Comparison of ENCODE assay signal across 31 cellular contexts in genomic region chr4:87547016-87547708, GRCh38. TPM values are rescaled to one million over a fixed set of nuclear protein-coding genes. Genes with fewer than 3 reads are reported as not detected.
"Had no signal": no experiment of that assay in that cellular context is flagged by ENCODE, and none has a peak within 500 bp of the region (broad histone marks: within the 10 kb centered on the region; RNA-seq: fewer than 3 reads in every experiment).

No MANE protein-coding gene starts in this region.

- H3K9me3 Mint-ChIP-seq: mesothelial cell of epicardium; natural killer cell; nephron progenitor cell; neural progenitor cell; stimulated activated memory B cell treated with anti-CD40 and anti-IgM and Interleukin-4, amounts not matched to agents 10 μg/mL and 1 μg/mL and 100 μg/mL, for 72 hours; stimulated activated naive CD8-positive, alpha-beta T cell treated with anti-CD3 and anti-CD28 coated beads, Interleukin-15, amount 100 ng/mL, for 72 hours; type B pancreatic cell had no signal

- H3K4me3 Mint-ChIP-seq: immature natural killer cell; mesothelial cell of epicardium; naive B cell; natural killer cell; nephron progenitor cell; neural progenitor cell; stimulated activated memory B cell treated with anti-CD40 and anti-IgM and Interleukin-4, amounts not matched to agents 10 μg/mL and 1 μg/mL and 100 μg/mL, for 72 hours; stimulated activated naive CD8-positive, alpha-beta T cell treated with anti-CD3 and anti-CD28 coated beads, Interleukin-15, amount 100 ng/mL, for 72 hours; type B pancreatic cell had no signal

- ATAC-seq: natural killer cell; right lobe of liver; stimulated activated memory B cell treated with anti-CD40 and anti-IgM and Interleukin-4, amounts not matched to agents 10 μg/mL and 1 μg/mL and 100 μg/mL, for 72 hours; stimulated activated naive CD8-positive, alpha-beta T cell treated with anti-CD3 and anti-CD28 coated beads, Interleukin-15, amount 100 ng/mL, for 72 hours had no signal

- H3K27me3 ChIP-seq: neural progenitor cell, neutrophil, ovary, right atrium auricular region, right lobe of liver, tibial nerve, uterus had no signal

- H3K4me3 ChIP-seq: left ventricle myocardium inferior, lung, neural progenitor cell, ovary, right atrium auricular region, right lobe of liver, smooth muscle cell, tibial nerve, uterus had no signal

- H3K36me3 Mint-ChIP-seq: immature natural killer cell; mesothelial cell of epicardium; naive B cell; natural killer cell; neural progenitor cell; stimulated activated memory B cell treated with anti-CD40 and anti-IgM and Interleukin-4, amounts not matched to agents 10 μg/mL and 1 μg/mL and 100 μg/mL, for 72 hours; type B pancreatic cell had no signal

- H3K4me1 Mint-ChIP-seq: immature natural killer cell; mesothelial cell of epicardium; naive B cell; natural killer cell; nephron progenitor cell; stimulated activated memory B cell treated with anti-CD40 and anti-IgM and Interleukin-4, amounts not matched to agents 10 μg/mL and 1 μg/mL and 100 μg/mL, for 72 hours; stimulated activated naive CD8-positive, alpha-beta T cell treated with anti-CD3 and anti-CD28 coated beads, Interleukin-15, amount 100 ng/mL, for 72 hours had no signal

- H3K27ac ChIP-seq: left ventricle myocardium inferior, neural progenitor cell, neutrophil, ovary, right atrium auricular region, right lobe of liver, tibial nerve, uterus had no signal

- H3K27ac Mint-ChIP-seq: immature natural killer cell; mesothelial cell of epicardium; naive B cell; natural killer cell; nephron progenitor cell; neural progenitor cell; progenitor cell of endocrine pancreas; stimulated activated memory B cell treated with anti-CD40 and anti-IgM and Interleukin-4, amounts not matched to agents 10 μg/mL and 1 μg/mL and 100 μg/mL, for 72 hours; stimulated activated naive CD8-positive, alpha-beta T cell treated with anti-CD3 and anti-CD28 coated beads, Interleukin-15, amount 100 ng/mL, for 72 hours; type B pancreatic cell had no signal

- H3K36me3 ChIP-seq: left ventricle myocardium inferior, neural progenitor cell, neutrophil, ovary, right atrium auricular region, right lobe of liver, tibial nerve, uterus had no signal

- H2AFZ ChIP-seq: neural progenitor cell had no signal

- H3K9ac ChIP-seq: neural progenitor cell had no signal

- H3K4me1 ChIP-seq: right lobe of liver, uterus had no signal

- DNase-seq: hypothalamus; immature natural killer cell; kidney; left ventricle myocardium inferior; mesendoderm; naive B cell; natural killer cell; nephron progenitor cell; occipital lobe; ovary; right lobe of liver; stimulated activated CD4-positive, alpha-beta T cell treated with anti-CD3 and anti-CD28 coated beads, Interleukin-1b, Interleukin-23, amount 100 ng/mL, for 48 hours; stimulated activated CD4-positive, alpha-beta T cell treated with anti-CD3 and anti-CD28 coated beads, Interleukin-2, amount 100 ng/mL, for 48 hours; stimulated activated CD4-positive, alpha-beta T cell treated with anti-CD3 and anti-CD28 coated beads, Interleukin-4, amount 100 ng/mL, for 4 hours; stimulated activated CD8-positive, alpha-beta memory T cell treated with anti-CD3 and anti-CD28 coated beads, Interleukin-4, amount 100 ng/mL, for 48 hours; stimulated activated naive CD4-positive, alpha-beta T cell treated with Interleukin-2 at 50 U/mL for 16 hours; stimulated activated naive CD8-positive, alpha-beta T cell treated with anti-CD3 and anti-CD28 coated beads, Interleukin-15, amount 100 ng/mL, for 72 hours; substantia nigra; uterus had no signal

- H3K27me3 Mint-ChIP-seq: progenitor cell of endocrine pancreas; stimulated activated naive CD8-positive, alpha-beta T cell treated with anti-CD3 and anti-CD28 coated beads, Interleukin-15, amount 100 ng/mL, for 72 hours; type B pancreatic cell had no signal

- H3K4me2 ChIP-seq: neural progenitor cell, smooth muscle cell had no signal

- FAIRE-seq: islet of Langerhans, kidney had no signal

- H3K9me3 ChIP-seq: left ventricle myocardium inferior, neutrophil, ovary, right atrium auricular region, right lobe of liver, tibial nerve, uterus had no signal

RNA-seq across cellular contexts. Expression of gene SPARCL1, which starts 18.0 kb away (rescaled TPM):
- total RNA-seq: mononuclear cell, natural killer cell, smooth muscle cell had no signal
- polyA plus RNA-seq: immature natural killer cell, smooth muscle cell had no signal
